In genomic region chr2:206642075-206643025, GRCh38 we compare ENCODE assay signal across 10 cellular contexts. TPM values are rescaled to one million over a fixed set of nuclear protein-coding genes. Genes with fewer than 3 reads are reported as not detected.
DNase-seq lines count a peak whose midpoint lies in the region; ATAC-seq and TF ChIP-seq lines count a peak whose summit lies in the region.
"Had no signal": no experiment of that assay in that cellular context is flagged by ENCODE, and none has a peak within 500 bp of the region (broad histone marks: within the 10 kb centered on the region; RNA-seq: fewer than 3 reads in every experiment).

TSS of gene FAM237A (plus strand) at chr2:206642487. CDS start at chr2:206644237, 1,750 bp downstream.

- H3K27me3 ChIP-seq in ascending aorta = no peaks in the 10 kb centered on the region

- H3K9me3 ChIP-seq in ascending aorta = no peaks in the 10 kb centered on the region

- H3K36me3 Mint-ChIP-seq in activated CD8-positive, alpha-beta memory T cell treated with anti-CD3 and anti-CD28 coated beads, Interleukin-2, amount 10 ng/mL, durations not matched to agents 7 days and 5 days = no peaks in the 10 kb centered on the region
- H3K36me3 Mint-ChIP-seq in nephron progenitor cell (ENCODE audit: low read depth) = no peaks in the 10 kb centered on the region
- H3K36me3 Mint-ChIP-seq: CD4-positive, alpha-beta memory T cell had no signal

- peaks cover 11% of the 10 kb centered on the region for H3K27me3 Mint-ChIP-seq in activated CD8-positive, alpha-beta memory T cell treated with anti-CD3 and anti-CD28 coated beads, Interleukin-2, amount 10 ng/mL, durations not matched to agents 7 days and 5 days
- peaks cover 4% of the 10 kb centered on the region for H3K27me3 Mint-ChIP-seq in nephron progenitor cell (ENCODE audit: low read depth, poor library complexity)

- ATAC-seq in activated CD8-positive, alpha-beta memory T cell treated with anti-CD3 and anti-CD28 coated beads, Interleukin-2, amount 10 ng/mL, durations not matched to agents 7 days and 5 days = peak; percentile 30
- ATAC-seq in GM21619 (IDR thresholded peaks at IDR 0.05; ENCODE audit: unreplicated experiment) (no peak), GM21576 (IDR thresholded peaks at IDR 0.05; ENCODE audit: unreplicated experiment) (no peak)

- no peak within 1 kb of the TSS for H3K4me3 Mint-ChIP-seq in activated CD8-positive, alpha-beta memory T cell treated with anti-CD3 and anti-CD28 coated beads, Interleukin-2, amount 10 ng/mL, durations not matched to agents 7 days and 5 days
- H3K4me3 Mint-ChIP-seq in nephron progenitor cell = peak within 1 kb of the TSS; percentile 70
- H3K4me3 Mint-ChIP-seq: activated B cell treated with CpG ODN at 0.5 μM for 24 hours had no signal

- no peaks in the 10 kb centered on the region for H3K4me1 ChIP-seq in ascending aorta

- TF ChIP-seq CTCF in nephron progenitor cell (IDR thresholded peaks at IDR 0.05) = no peak
- no peak for TF ChIP-seq CTCF in ascending aorta (IDR thresholded peaks at IDR 0.05)

- CTCF ChIA-PET in activated CD8-positive, alpha-beta memory T cell treated with anti-CD3 and anti-CD28 coated beads, Interleukin-2, amount 10 ng/mL, durations not matched to agents 7 days and 5 days (lab: Charles Lee) = no interaction called here

- peak within 1 kb of the TSS in 1 of 2 donors; percentile 2 for H3K4me3 ChIP-seq in ascending aorta

- peak; percentile 43 for DNase-seq in activated CD8-positive, alpha-beta memory T cell treated with anti-CD3 and anti-CD28 coated beads, Interleukin-2, amount 10 ng/mL, durations not matched to agents 7 days and 5 days
- no peak for DNase-seq in activated CD8-positive, alpha-beta memory T cell treated with anti-CD3 and anti-CD28 coated beads, Interleukin-2, amount 50 U/mL, for 48 hours
- peak; percentile 52 for DNase-seq in OCI-M1 (lab: John Stamatoyannopoulos, UW)
- DNase-seq in epidermal melanocyte (ENCODE audit: insufficient read length, low spot score) = peak; percentile 45
- peak; percentile 82 for DNase-seq in nephron progenitor cell
- no peak for DNase-seq in ascending aorta (ENCODE audit: low spot score in 2 of 2)
- DNase-seq: activated B cell treated with CpG ODN at 0.5 μM for 24 hours had no signal

- intact Hi-C loops in ascending aorta (cut with DNase I) = no loop called here

- no peak within 1 kb of the TSS for H3K27ac Mint-ChIP-seq in activated CD8-positive, alpha-beta memory T cell treated with anti-CD3 and anti-CD28 coated beads, Interleukin-2, amount 10 ng/mL, durations not matched to agents 7 days and 5 days
- H3K27ac Mint-ChIP-seq in nephron progenitor cell = no peak within 1 kb of the TSS
- H3K27ac Mint-ChIP-seq: activated B cell treated with CpG ODN at 0.5 μM for 24 hours; CD4-positive, alpha-beta memory T cell had no signal

- no peak within 1 kb of the TSS for H3K27ac ChIP-seq in ascending aorta

- H3K4me1 Mint-ChIP-seq in activated CD8-positive, alpha-beta memory T cell treated with anti-CD3 and anti-CD28 coated beads, Interleukin-2, amount 10 ng/mL, durations not matched to agents 7 days and 5 days = no peaks in the 10 kb centered on the region
- H3K4me1 Mint-ChIP-seq in nephron progenitor cell = no peaks in the 10 kb centered on the region
- H3K4me1 Mint-ChIP-seq: activated B cell treated with CpG ODN at 0.5 μM for 24 hours had no signal

- H3K36me3 ChIP-seq in ascending aorta = no peaks in the 10 kb centered on the region

- H3K9me3 Mint-ChIP-seq in activated CD8-positive, alpha-beta memory T cell treated with anti-CD3 and anti-CD28 coated beads, Interleukin-2, amount 10 ng/mL, durations not matched to agents 7 days and 5 days (ENCODE audit: low read depth) = no peaks in the 10 kb centered on the region
- no peaks in the 10 kb centered on the region for H3K9me3 Mint-ChIP-seq in nephron progenitor cell
- H3K9me3 Mint-ChIP-seq: activated B cell treated with CpG ODN at 0.5 μM for 24 hours had no signal

RNA-seq across cellular contexts. Expression of gene FAM237A, which starts in this region (rescaled TPM):
- not detected for total RNA-seq in activated CD8-positive, alpha-beta memory T cell treated with anti-CD3 and anti-CD28 coated beads, Interleukin-2, amount 10 ng/mL, durations not matched to agents 7 days and 5 days
- total RNA-seq in ascending aorta = not detected
- total RNA-seq: activated B cell treated with CpG ODN at 0.5 μM for 24 hours; CD4-positive, alpha-beta memory T cell had no signal

Comparison
In these comparisons a context has a peak if more than half of its experiments do, and no peak if none do; other contexts are left out.
1. Peak in DNase-seq and ATAC-seq in activated CD8-positive, alpha-beta memory T cell treated with anti-CD3 and anti-CD28 coated beads, Interleukin-2, amount 10 ng/mL, durations not matched to agents 7 days and 5 days; RNA of the gene not detected or under 1 TPM.
2. DNase-seq: peak in OCI-M1 (single experiment), epidermal melanocyte (single experiment) and nephron progenitor cell (single experiment); none in activated CD8-positive, alpha-beta memory T cell treated with anti-CD3 and anti-CD28 coated beads, Interleukin-2, amount 50 U/mL, for 48 hours (single experiment) and ascending aorta (0 of 2).